Comparison of ENCODE assay signal across 8 cellular contexts in genomic region chr1:203273206-203273868, GRCh38. TPM values are rescaled to one million over a fixed set of nuclear protein-coding genes. Genes with fewer than 3 reads are reported as not detected.
DNase-seq lines count a peak whose midpoint lies in the region; ATAC-seq lines count a peak whose summit lies in the region.

No MANE protein-coding gene starts in this region.

- peak overlapping the region; percentile 51 for H3K4me3 ChIP-seq in HUES64 (ENCODE audit: low read length)
- H3K4me3 ChIP-seq in NT2/D1 (ENCODE audit: insufficient read length, low read depth): peak overlapping the region; percentile 41
- no peak overlapping the region for H3K4me3 ChIP-seq in esophagus (ENCODE audit: low read depth in 1 of 2, low read length in 2 of 2)
- H3K4me3 ChIP-seq in muscle layer of colon (ENCODE audit: low read depth in 1 of 2, low read length in 2 of 2): peak overlapping the region; percentile 41 to 42

- H3K9me3 ChIP-seq in HUES64 (ENCODE audit: insufficient read depth, low read depth, low read length): no peaks in the 10 kb centered on the region
- no peaks in the 10 kb centered on the region for H3K9me3 ChIP-seq in NT2/D1 (ENCODE audit: insufficient read depth, low read length)
- H3K9me3 ChIP-seq in esophagus (ENCODE audit: control insufficient read depth in 2 of 2, insufficient read depth in 1 of 2, low read depth in 1 of 2, low read length in 1 of 2): no peaks in the 10 kb centered on the region
- H3K9me3 ChIP-seq in muscle layer of colon (ENCODE audit: low read length): no peaks in the 10 kb centered on the region

- DNase-seq in Caki2 (ENCODE audit: low read depth) (peak; percentile 93), NT2/D1 (ENCODE audit: low read depth, low spot score) (peak; percentile 82), activated T-cell treated with anti-CD3 and anti-CD28 coated beads for 48 hours (ENCODE audit: low read depth) (peak; percentile 89)
- peak; percentile 84 for DNase-seq in stimulated activated CD8-positive, alpha-beta memory T cell treated with anti-CD3 and anti-CD28 coated beads, Interleukin-7, amount 100 ng/mL, for 24 hours (ENCODE audit: low read depth)

- H3K27me3 ChIP-seq in HUES64 (ENCODE audit: insufficient read depth, low read length): peaks cover 37% of the 10 kb centered on the region
- peaks cover 41% of the 10 kb centered on the region for H3K27me3 ChIP-seq in NT2/D1 (ENCODE audit: insufficient read depth, insufficient read length)
- H3K27me3 ChIP-seq in esophagus (ENCODE audit: control insufficient read depth in 1 of 2, insufficient read depth in 2 of 2, low read length in 2 of 2): no peaks in the 10 kb centered on the region
- H3K27me3 ChIP-seq in muscle layer of colon (ENCODE audit: control insufficient read depth in 1 of 2, insufficient read depth in 2 of 2, low read length in 2 of 2): no peaks in the 10 kb centered on the region

- H3K9ac ChIP-seq in HUES64 (ENCODE audit: low read depth, low read length) (peak overlapping the region; percentile 36), NT2/D1 (ENCODE audit: insufficient read length, low read depth) (peak overlapping the region; percentile 82), muscle layer of colon (ENCODE audit: low read length) (peak overlapping the region; percentile 39)

- peaks cover 13% of the 10 kb centered on the region; the same call in 1 of the 2 replicates for H3K4me1 ChIP-seq in HUES64 (ENCODE audit: insufficient read depth, low read length)
- H3K4me1 ChIP-seq in NT2/D1 (ENCODE audit: insufficient read depth, insufficient read length): peaks cover 14% of the 10 kb centered on the region
- H3K4me1 ChIP-seq in esophagus (ENCODE audit: control insufficient read depth in 2 of 2, insufficient read depth in 2 of 2, low read length in 1 of 2): peaks cover 6 to 26% of the 10 kb centered on the region in 2 donors
- peaks cover 65% of the 10 kb centered on the region for H3K4me1 ChIP-seq in muscle layer of colon (ENCODE audit: insufficient read depth, low read length)

- WGBS in HUES64: 14% methylated on average over 32 of the region's 32 CpGs
- 15 to 21% methylated on average over 32 of the region's 32 CpGs for WGBS in esophagus, 2 donors

- peak; percentile 55 for ATAC-seq in GM21447 (IDR thresholded peaks at IDR 0.05; ENCODE audit: unreplicated experiment)

- in situ Hi-C loops in Caki2 (cut with HindIII; ENCODE audit: low pct_unique_long_range_greater_than_20kb, low sequenced_read_pairs): loop anchor here (25.0 kb wide), 1 partner anchor 89 kb away; the partner anchor contains the start of gene FMOD

- no peak overlapping the region for H3K27ac ChIP-seq in HUES64 (ENCODE audit: low read depth, low read length)
- peak overlapping the region; percentile 87 to 98 for H3K27ac ChIP-seq in esophagus (ENCODE audit: low read depth in 2 of 2, low read length in 1 of 2)
- H3K27ac ChIP-seq in muscle layer of colon (ENCODE audit: low read depth, low read length): peak overlapping the region; percentile 87

- no peaks in the 10 kb centered on the region for H3K36me3 ChIP-seq in HUES64 (ENCODE audit: insufficient read depth, low read length)
- H3K36me3 ChIP-seq in NT2/D1 (ENCODE audit: insufficient read depth, insufficient read length, low read length): no peaks in the 10 kb centered on the region
- H3K36me3 ChIP-seq in esophagus (ENCODE audit: control insufficient read depth in 2 of 2, insufficient read depth in 2 of 2, low read length in 1 of 2): no peaks in the 10 kb centered on the region
- H3K36me3 ChIP-seq in muscle layer of colon (ENCODE audit: insufficient read depth, low read length): no peaks in the 10 kb centered on the region

RNA-seq across cellular contexts. Expression of gene BTG2, which starts 32.0 kb away (rescaled TPM):
- 16.1 and 18.2 TPM in 2 replicates for total RNA-seq in Caki2 (2014; rRNA removed; shearing (Covaris generic); ENCODE audit: low replicate concordance)
- 11.1 TPM for polyA plus RNA-seq in HUES64 (2013, experiment 1 of 2)
- polyA plus RNA-seq in HUES64 (2013, experiment 2 of 2): 15.4 TPM
- polyA plus RNA-seq in esophagus: 10 to 100 TPM in 1 of 2 donors, 1 to 10 TPM in 1; 9.4 to 27.3 TPM

RNA-seq across cellular contexts. Expression of gene CHIT1, which starts 43.9 kb away (rescaled TPM):
- total RNA-seq in Caki2 (2014; rRNA removed; shearing (Covaris generic); ENCODE audit: low replicate concordance): not detected in 2 replicates
- not detected for polyA plus RNA-seq in HUES64 (2013, experiment 1 of 2)
- not detected for polyA plus RNA-seq in HUES64 (2013, experiment 2 of 2)
- polyA plus RNA-seq in esophagus: under 1 TPM in 1 of 2 donors, not detected in 1; 0.01 TPM

Comparison
In these comparisons a context has a peak if more than half of its experiments do, and no peak if none do; other contexts are left out.
1. H3K4me3 ChIP-seq: peak in HUES64 (single experiment), NT2/D1 (single experiment) and muscle layer of colon (2 of 2); none in esophagus (0 of 2).
2. Peak in every context shown above with its lines, with median percentiles within 50 percentile points of each other: DNase-seq and H3K9ac ChIP-seq.